ENCODE assay signal across 8 cellular contexts in the genomic region with DNA sequence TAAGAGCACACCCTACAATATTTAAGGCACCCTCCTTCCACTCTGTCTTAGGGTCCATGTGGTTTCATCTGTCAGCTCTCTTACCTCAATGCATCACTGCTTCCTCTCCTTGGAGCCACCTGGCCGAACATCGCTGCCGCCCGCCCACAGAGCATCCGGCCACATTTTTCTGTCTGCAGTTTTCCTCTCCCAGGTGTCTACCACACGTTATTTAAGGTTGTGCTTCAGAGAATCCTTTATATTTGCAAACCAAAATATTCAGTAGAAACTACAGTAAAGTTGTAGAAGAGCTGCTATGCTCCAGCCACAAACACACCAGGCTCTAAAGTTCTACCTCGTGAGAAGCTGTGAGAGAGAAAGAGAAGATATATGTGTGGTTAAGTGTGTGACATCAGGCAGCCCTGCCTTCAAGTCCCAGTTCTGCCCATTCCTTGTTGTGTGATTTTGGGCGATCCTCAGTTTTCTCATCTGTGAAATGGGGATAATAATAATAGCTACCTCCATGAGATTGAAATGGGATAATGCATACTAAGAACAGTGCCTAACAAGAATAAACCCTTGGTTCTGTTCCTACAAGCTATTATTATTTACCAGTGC. TPM values are rescaled to one million over a fixed set of nuclear protein-coding genes. Genes with fewer than 3 reads are reported as not detected.
DNase-seq lines count a peak whose midpoint lies in the region; ATAC-seq and TF ChIP-seq lines count a peak whose summit lies in the region.

No MANE protein-coding gene starts in this region.

- no peak for TF ChIP-seq CTCF in MM.1S (IDR thresholded peaks at IDR 0.05; ENCODE audit: low read length)

- in situ Hi-C loops in ACHN (cut with HindIII; ENCODE audit: low pct_ligation_motif_present, low pct_unique_long_range_greater_than_20kb, low sequenced_read_pairs) = no loop called here

- H3K9me3 Mint-ChIP-seq in CD4-positive, CD25-positive, alpha-beta regulatory T cell = no peaks in the 10 kb centered on the region

- H3K79me2 ChIP-seq in MM.1S (ENCODE audit: low read length) = peaks cover 51% of the 10 kb centered on the region

- peak overlapping the region; percentile 90 for H3K4me3 ChIP-seq in CD4-positive, CD25-positive, alpha-beta regulatory T cell (ENCODE audit: low read depth, low read length)
- H3K4me3 ChIP-seq in MM.1S (ENCODE audit: low read length) = peak overlapping the region; percentile 57

- H3K36me3 Mint-ChIP-seq in CD4-positive, CD25-positive, alpha-beta regulatory T cell = no peaks in the 10 kb centered on the region

- H3F3A ChIP-seq in MM.1S (ENCODE audit: insufficient read depth, low read length) = peaks cover 59% of the 10 kb centered on the region

- no peaks in the 10 kb centered on the region for H3K9me2 ChIP-seq in MM.1S (replicated peaks; ENCODE audit: insufficient read depth, low read length)

- no peaks in the 10 kb centered on the region for H3K27me3 Mint-ChIP-seq in CD4-positive, CD25-positive, alpha-beta regulatory T cell

- peak overlapping the region; percentile 79 to 90 (median 81) for H3K4me3 Mint-ChIP-seq in CD4-positive, CD25-positive, alpha-beta regulatory T cell

- no peaks in the 10 kb centered on the region for H4K20me1 ChIP-seq in MM.1S (ENCODE audit: insufficient read depth, low read length)

- H2AFZ ChIP-seq in MM.1S (ENCODE audit: low read length) = no peak overlapping the region

- peak overlapping the region; percentile 83 for H3K9ac ChIP-seq in MM.1S (ENCODE audit: low read length)

- DNase-seq in CD4-positive, CD25-positive, alpha-beta regulatory T cell = peak; percentile 79 to 96 (median 92)
- DNase-seq in MM.1S (peak; percentile 97), ACHN (no peak), NCI-H1436 treated with DMSO at 0.1 percent for 48 hours (lab: John Stamatoyannopoulos, UW) (no peak), amniotic stem cell (lab: John Stamatoyannopoulos, UW) (no peak)
- DNase-seq in activated gamma-delta T cell treated with anti-CD3 and anti-CD28 coated beads, Interleukin-2, amount 50 U/mL, for 16 hours (ENCODE audit: low read depth) = peak; percentile 74
- DNase-seq in stimulated activated CD8-positive, alpha-beta memory T cell treated with anti-CD3 and anti-CD28 coated beads, Interleukin-4, amount 100 ng/mL, for 24 hours (ENCODE audit: low read depth) = peak; percentile 75

- H3K4me2 ChIP-seq in MM.1S (ENCODE audit: low read depth, low read length) = peak overlapping the region; percentile 88

- H3K9me3 ChIP-seq in CD4-positive, CD25-positive, alpha-beta regulatory T cell (ENCODE audit: control insufficient read depth in 2 of 2, low read length in 2 of 2) = no peaks in the 10 kb centered on the region
- no peaks in the 10 kb centered on the region for H3K9me3 ChIP-seq in MM.1S (replicated peaks; ENCODE audit: insufficient read depth, low read length)

- peak overlapping the region; percentile 88 for H3K27ac ChIP-seq in CD4-positive, CD25-positive, alpha-beta regulatory T cell (ENCODE audit: insufficient read depth, low read length, poor library complexity, severe bottlenecking)
- peak overlapping the region; percentile 99 for H3K27ac ChIP-seq in MM.1S (ENCODE audit: low read length)

- no peaks in the 10 kb centered on the region for H3K36me3 ChIP-seq in CD4-positive, CD25-positive, alpha-beta regulatory T cell (ENCODE audit: control insufficient read depth, insufficient read depth, low read length)
- H3K36me3 ChIP-seq in MM.1S (replicated peaks; ENCODE audit: insufficient read depth, low read length) = no peaks in the 10 kb centered on the region

- H3K4me1 ChIP-seq in CD4-positive, CD25-positive, alpha-beta regulatory T cell (ENCODE audit: control insufficient read depth, insufficient read depth, low read length, poor library complexity, severe bottlenecking) = peaks cover 95% of the 10 kb centered on the region
- H3K4me1 ChIP-seq in MM.1S (ENCODE audit: low read length) = peaks cover 78% of the 10 kb centered on the region

- no peaks in the 10 kb centered on the region for H3K27me3 ChIP-seq in CD4-positive, CD25-positive, alpha-beta regulatory T cell (ENCODE audit: control insufficient read depth, insufficient read depth, low read length)
- H3K27me3 ChIP-seq in MM.1S (replicated peaks; ENCODE audit: insufficient read depth, low read length) = no peaks in the 10 kb centered on the region

- H3K27ac Mint-ChIP-seq in CD4-positive, CD25-positive, alpha-beta regulatory T cell = peak overlapping the region; percentile 92 to 97 (median 93)

- H3K4me1 Mint-ChIP-seq in CD4-positive, CD25-positive, alpha-beta regulatory T cell = peaks cover 26 to 88% (median 61%) of the 10 kb centered on the region in 4 donors

- ATAC-seq in CD4-positive, CD25-positive, alpha-beta regulatory T cell (ENCODE audit: low read depth in 2 of 2) = peak; percentile 58 to 65
- ATAC-seq in GM21529 (IDR thresholded peaks at IDR 0.05; ENCODE audit: unreplicated experiment) = peak; percentile 70

RNA-seq across cellular contexts. Expression of a gene that starts 4.9 kb away (rescaled TPM):
- 542 TPM for total RNA-seq in CD4-positive, CD25-positive, alpha-beta regulatory T cell
- polyA plus RNA-seq in CD4-positive, CD25-positive, alpha-beta regulatory T cell = 100 to 1,000 TPM in 2 of 4 donors, 10 to 100 TPM in 2; 97.1 to 116 (median 106) TPM

Comparison
In these comparisons a context has a peak if more than half of its experiments do, and no peak if none do; other contexts are left out.
1. DNase-seq: peak in CD4-positive, CD25-positive, alpha-beta regulatory T cell (3 of 3), MM.1S (single experiment), activated gamma-delta T cell treated with anti-CD3 and anti-CD28 coated beads, Interleukin-2, amount 50 U/mL, for 16 hours (single experiment) and stimulated activated CD8-positive, alpha-beta memory T cell treated with anti-CD3 and anti-CD28 coated beads, Interleukin-4, amount 100 ng/mL, for 24 hours (single experiment); none in ACHN (single experiment), NCI-H1436 treated with DMSO at 0.1 percent for 48 hours (single experiment) and amniotic stem cell (single experiment).